In genomic region chr4:94711635-94712034, GRCh38 we compare ENCODE assay signal across 24 cellular contexts. TPM values are rescaled to one million over a fixed set of nuclear protein-coding genes. Genes with fewer than 3 reads are reported as not detected.
"Had no signal": no experiment of that assay in that cellular context is flagged by ENCODE, and none has a peak within 500 bp of the region (broad histone marks: within the 10 kb centered on the region; RNA-seq: fewer than 3 reads in every experiment).

No MANE protein-coding gene starts in this region.

- H3K27ac Mint-ChIP-seq: activated CD8-positive, alpha-beta T cell treated with anti-CD3 and anti-CD28 coated beads for 36 hours; activated naive CD8-positive, alpha-beta T cell treated with anti-CD3 and anti-CD28 coated beads for 36 hours; activated T-helper 17 cell treated with anti-CD3 and anti-CD28 coated beads, Interleukin-2, amount 50 U/mL, for 72 hours; stimulated activated effector memory CD8-positive, alpha-beta T cell treated with anti-CD3 and anti-CD28 coated beads, Interleukin-12 subunit alpha, Interleukin-12 subunit beta, amount 100 ng/mL, for 72 hours had no signal

- H3K27me3 ChIP-seq: gastrocnemius medialis, right atrium auricular region, upper lobe of left lung had no signal

- ATAC-seq: activated CD8-positive, alpha-beta T cell treated with anti-CD3 and anti-CD28 coated beads for 36 hours; activated T-helper 17 cell treated with anti-CD3 and anti-CD28 coated beads, Interleukin-2, amount 50 U/mL, for 72 hours; gastrocnemius medialis; stimulated activated effector memory CD8-positive, alpha-beta T cell treated with anti-CD3 and anti-CD28 coated beads, Interleukin-12 subunit alpha, Interleukin-12 subunit beta, amount 100 ng/mL, for 72 hours had no signal

- H3K36me3 ChIP-seq: gastrocnemius medialis, left ventricle myocardium inferior, prostate gland, right atrium auricular region, thoracic aorta, upper lobe of left lung had no signal

- H3K27ac ChIP-seq: coronary artery, gastrocnemius medialis, left ventricle myocardium inferior, prostate gland, right atrium auricular region, upper lobe of left lung had no signal

- H3K4me3 ChIP-seq: coronary artery, gastrocnemius medialis, left ventricle myocardium inferior, prostate gland, right atrium auricular region, thoracic aorta, upper lobe of left lung had no signal

- H3K36me3 Mint-ChIP-seq: activated naive CD8-positive, alpha-beta T cell treated with anti-CD3 and anti-CD28 coated beads for 36 hours; stimulated activated effector memory CD8-positive, alpha-beta T cell treated with anti-CD3 and anti-CD28 coated beads, Interleukin-12 subunit alpha, Interleukin-12 subunit beta, amount 100 ng/mL, for 72 hours had no signal

- H3K9me3 ChIP-seq: gastrocnemius medialis, prostate gland, right atrium auricular region, thoracic aorta, upper lobe of left lung had no signal

- DNase-seq: activated CD4-positive, alpha-beta T cell treated with anti-CD3 and anti-CD28 coated beads for 48 hours; activated CD4-positive, CD25-positive, alpha-beta regulatory T cell; activated CD8-positive, alpha-beta T cell treated with anti-CD3 and anti-CD28 coated beads for 36 hours; activated naive CD4-positive, alpha-beta T cell; activated naive CD8-positive, alpha-beta T cell treated with anti-CD3 and anti-CD28 coated beads for 36 hours; activated T-cell treated with anti-CD3 and anti-CD28 coated beads, Interleukin-2, amount 50 U/mL, for 1 hour; erythroblast; gastrocnemius medialis; head of caudate nucleus; kidney; left ventricle myocardium inferior; mammary epithelial cell; midbrain; stimulated activated CD4-positive, alpha-beta T cell treated with anti-CD3 and anti-CD28 coated beads, Interleukin-4, amount 100 ng/mL, for 1 hour; T-helper 1 cell; T-helper 9 cell; upper lobe of left lung had no signal

- H3K4me3 Mint-ChIP-seq: activated CD8-positive, alpha-beta T cell treated with anti-CD3 and anti-CD28 coated beads for 36 hours; activated naive CD8-positive, alpha-beta T cell treated with anti-CD3 and anti-CD28 coated beads for 36 hours; activated T-helper 17 cell treated with anti-CD3 and anti-CD28 coated beads, Interleukin-2, amount 50 U/mL, for 72 hours; central memory CD8-positive, alpha-beta T cell; stimulated activated effector memory CD8-positive, alpha-beta T cell treated with anti-CD3 and anti-CD28 coated beads, Interleukin-12 subunit alpha, Interleukin-12 subunit beta, amount 100 ng/mL, for 72 hours had no signal

- H3K9me3 Mint-ChIP-seq: activated naive CD8-positive, alpha-beta T cell treated with anti-CD3 and anti-CD28 coated beads for 36 hours; activated T-helper 17 cell treated with anti-CD3 and anti-CD28 coated beads, Interleukin-2, amount 50 U/mL, for 72 hours had no signal

- H3K4me1 Mint-ChIP-seq: activated naive CD8-positive, alpha-beta T cell treated with anti-CD3 and anti-CD28 coated beads for 36 hours; activated T-helper 17 cell treated with anti-CD3 and anti-CD28 coated beads, Interleukin-2, amount 50 U/mL, for 72 hours; central memory CD8-positive, alpha-beta T cell; stimulated activated effector memory CD8-positive, alpha-beta T cell treated with anti-CD3 and anti-CD28 coated beads, Interleukin-12 subunit alpha, Interleukin-12 subunit beta, amount 100 ng/mL, for 72 hours had no signal

- H3K4me1 ChIP-seq: gastrocnemius medialis, left ventricle myocardium inferior, prostate gland, right atrium auricular region, upper lobe of left lung had no signal

- H3K27me3 Mint-ChIP-seq: activated naive CD8-positive, alpha-beta T cell treated with anti-CD3 and anti-CD28 coated beads for 36 hours had no signal

RNA-seq across cellular contexts. Expression of gene BMPR1B, which starts 46.1 kb away (rescaled TPM):
- total RNA-seq: activated CD8-positive, alpha-beta T cell treated with anti-CD3 and anti-CD28 coated beads for 36 hours; activated naive CD8-positive, alpha-beta T cell treated with anti-CD3 and anti-CD28 coated beads for 36 hours; activated T-helper 17 cell treated with anti-CD3 and anti-CD28 coated beads, Interleukin-2, amount 50 U/mL, for 72 hours had no signal
